15 cellular contexts compared by ENCODE assay signal in the genomic region with DNA sequence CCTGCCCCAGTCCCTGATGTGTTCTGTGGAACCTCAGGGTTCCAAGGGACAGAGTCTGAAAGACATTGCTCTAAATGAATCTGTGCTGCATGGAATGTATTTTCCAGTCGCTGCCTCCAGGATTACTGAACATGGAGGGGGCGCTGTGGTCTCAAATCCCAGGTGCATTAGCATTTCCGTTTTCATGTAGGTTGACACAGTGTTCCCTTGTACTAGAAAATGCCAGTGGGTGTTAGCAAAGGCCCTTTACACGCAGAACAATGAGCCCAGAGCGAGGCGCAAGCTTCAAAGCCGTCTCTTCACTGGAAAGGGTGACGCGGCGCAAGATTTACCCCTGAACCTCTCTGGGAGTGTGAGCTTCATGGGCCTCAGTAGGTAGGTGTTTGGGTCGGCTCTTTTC.
DNase-seq lines count a peak whose midpoint lies in the region; FAIRE-seq and TF ChIP-seq lines count a peak whose summit lies in the region.
"Had no signal": no experiment of that assay in that cellular context is flagged by ENCODE, and none has a peak within 500 bp of the region (broad histone marks: within the 10 kb centered on the region; RNA-seq: fewer than 3 reads in every experiment).

No MANE protein-coding gene starts in this region.

- no peak overlapping the region for H3K4me3 Mint-ChIP-seq in nephron progenitor cell
- no peak overlapping the region for H3K4me3 Mint-ChIP-seq in CD14-positive monocyte
- H3K4me3 Mint-ChIP-seq: activated CD8-positive, alpha-beta T cell treated with anti-CD3 and anti-CD28 coated beads for 36 hours; activated naive CD4-positive, alpha-beta T cell treated with anti-CD3 and anti-CD28 coated beads, Interleukin-2, amount 50 U/mL, for 24 hours; CD8-positive, alpha-beta T cell; naive B cell had no signal

- H3K4me1 ChIP-seq in BE2C: peaks cover 18% of the 10 kb centered on the region
- H3K4me1 ChIP-seq: vagina had no signal

- H3K27me3 Mint-ChIP-seq in nephron progenitor cell (ENCODE audit: low read depth, poor library complexity) (peaks cover 23% of the 10 kb centered on the region), CD14-positive monocyte (ENCODE audit: low read depth in 3 of 3) (peaks cover 2 to 6% (median 6%) of the 10 kb centered on the region in 3 donors)
- H3K27me3 Mint-ChIP-seq: activated naive CD4-positive, alpha-beta T cell treated with anti-CD3 and anti-CD28 coated beads, Interleukin-2, amount 50 U/mL, for 24 hours had no signal

- no peaks in the 10 kb centered on the region for H3K9me3 Mint-ChIP-seq in nephron progenitor cell
- peaks cover 0 to 3% (median 0%) of the 10 kb centered on the region in 7 donors for H3K9me3 Mint-ChIP-seq in CD14-positive monocyte
- H3K9me3 Mint-ChIP-seq: activated CD8-positive, alpha-beta T cell treated with anti-CD3 and anti-CD28 coated beads for 36 hours; activated naive CD4-positive, alpha-beta T cell treated with anti-CD3 and anti-CD28 coated beads, Interleukin-2, amount 50 U/mL, for 24 hours; CD8-positive, alpha-beta T cell; naive B cell had no signal

- H3K27me3 ChIP-seq in BE2C (no peaks in the 10 kb centered on the region), bronchial epithelial cell (ENCODE audit: control insufficient read depth, insufficient read depth, low read length) (peaks cover 1% of the 10 kb centered on the region)
- H3K27me3 ChIP-seq: vagina had no signal

- DNase-seq in BE2C (peak; percentile 56), HuH-7 (ENCODE audit: low spot score) (peak; percentile 12), bronchial epithelial cell (ENCODE audit: low read depth) (no peak), nephron progenitor cell (peak; percentile 36), epidermal melanocyte (ENCODE audit: insufficient read length, low spot score) (no peak), CD14-positive monocyte (ENCODE audit: low spot score) (no peak), glomerular visceral epithelial cell (ENCODE audit: extremely low spot score) (no peak), DMS79 (lab: John Stamatoyannopoulos, UW) (no peak)
- DNase-seq: activated CD8-positive, alpha-beta T cell treated with anti-CD3 and anti-CD28 coated beads for 36 hours; CD8-positive, alpha-beta T cell; effector CD8-positive, alpha-beta T cell; naive B cell; NCI-H774 had no signal

- TF ChIP-seq CTCF in BE2C (IDR thresholded peaks at IDR 0.05; ENCODE audit: low read depth, low read length) (peak; percentile 76), bronchial epithelial cell (IDR thresholded peaks at IDR 0.05; ENCODE audit: insufficient read depth, low read length, severe bottlenecking) (peak; percentile 18), nephron progenitor cell (IDR thresholded peaks at IDR 0.05) (peak; percentile 29), CD14-positive monocyte (IDR thresholded peaks at IDR 0.05) (no peak)

- H3K36me3 Mint-ChIP-seq in nephron progenitor cell (ENCODE audit: low read depth) (no peaks in the 10 kb centered on the region), CD14-positive monocyte (no peaks in the 10 kb centered on the region)
- H3K36me3 Mint-ChIP-seq: activated naive CD4-positive, alpha-beta T cell treated with anti-CD3 and anti-CD28 coated beads, Interleukin-2, amount 50 U/mL, for 24 hours; CD8-positive, alpha-beta T cell; naive B cell had no signal

- FAIRE-seq in bronchial epithelial cell (lab: Jason Lieb, UNC): no peak

- intact Hi-C loops in CD14-positive monocyte (cut with micrococcal nuclease): no loop called here

- no peaks in the 10 kb centered on the region for H3K36me3 ChIP-seq in BE2C
- no peaks in the 10 kb centered on the region for H3K36me3 ChIP-seq in bronchial epithelial cell (ENCODE audit: control insufficient read depth, insufficient read depth, low read length)
- H3K36me3 ChIP-seq: vagina had no signal

- H3K9me3 ChIP-seq in BE2C: no peaks in the 10 kb centered on the region
- H3K9me3 ChIP-seq: vagina had no signal

- no peak overlapping the region for H3K4me3 ChIP-seq in BE2C (ENCODE audit: low read depth, low read length)
- no peak overlapping the region for H3K4me3 ChIP-seq in bronchial epithelial cell (ENCODE audit: low read depth, low read length)
- H3K4me3 ChIP-seq: vagina had no signal

- H3K4me1 Mint-ChIP-seq in nephron progenitor cell (peaks cover 98% of the 10 kb centered on the region), CD14-positive monocyte (no peaks in the 10 kb centered on the region)
- H3K4me1 Mint-ChIP-seq: activated naive CD4-positive, alpha-beta T cell treated with anti-CD3 and anti-CD28 coated beads, Interleukin-2, amount 50 U/mL, for 24 hours; naive B cell had no signal

- H3K27ac Mint-ChIP-seq in nephron progenitor cell: no peak overlapping the region
- H3K27ac Mint-ChIP-seq in CD14-positive monocyte: no peak overlapping the region
- H3K27ac Mint-ChIP-seq: activated CD8-positive, alpha-beta T cell treated with anti-CD3 and anti-CD28 coated beads for 36 hours; activated naive CD4-positive, alpha-beta T cell treated with anti-CD3 and anti-CD28 coated beads, Interleukin-2, amount 50 U/mL, for 24 hours; CD8-positive, alpha-beta T cell; naive B cell had no signal

Comparison
In these comparisons a context has a peak if more than half of its experiments do, and no peak if none do; other contexts are left out.
1. DNase-seq: peak in BE2C (single experiment), HuH-7 (single experiment) and nephron progenitor cell (single experiment); none in bronchial epithelial cell (single experiment), epidermal melanocyte (single experiment), CD14-positive monocyte (single experiment), glomerular visceral epithelial cell (single experiment) and DMS79 (single experiment).